Comparison of ENCODE assay signal across 8 cellular contexts in the genomic region with DNA sequence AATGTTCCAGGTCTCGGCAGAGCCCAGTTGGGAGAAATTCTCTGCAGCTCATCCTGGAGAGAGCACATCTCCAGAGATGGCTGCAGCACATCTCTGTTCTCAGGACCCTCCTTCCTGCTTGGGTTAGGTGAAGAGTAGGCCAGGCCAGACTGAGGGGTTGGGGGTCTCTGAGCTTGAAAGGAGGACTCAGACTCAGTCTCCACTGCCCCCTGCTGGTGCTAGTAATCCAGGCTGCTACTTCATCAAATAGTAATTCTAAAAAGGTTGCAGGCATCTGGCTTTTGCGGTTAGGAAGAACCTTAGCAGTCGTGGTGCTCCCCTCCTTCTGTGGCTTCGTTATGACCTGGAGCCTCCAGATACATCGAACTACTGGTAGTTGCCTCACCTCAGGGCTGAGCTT. TPM values are rescaled to one million over a fixed set of nuclear protein-coding genes. Genes with fewer than 3 reads are reported as not detected.
DNase-seq lines count a peak whose midpoint lies in the region; ATAC-seq, FAIRE-seq and TF ChIP-seq lines count a peak whose summit lies in the region.

No MANE protein-coding gene starts in this region.

- H3K36me3 Mint-ChIP-seq in activated CD8-positive, alpha-beta T cell treated with anti-CD3 and anti-CD28 coated beads for 36 hours (ENCODE audit: low read depth): no peaks in the 10 kb centered on the region

- CTCF ChIA-PET in HEK293 (lab: Yijun Ruan, JAX): interaction anchor here (0.5 to 19.6 kb wide), 24 partner anchors 9 to 993 kb away, joined by 3 to 532 read pairs (median 8); partner anchors contain the start of gene TUB
- CTCF ChIA-PET in activated CD8-positive, alpha-beta T cell treated with anti-CD3 and anti-CD28 coated beads for 36 hours (lab: Charles Lee): interaction anchor here (0.7 to 9.3 kb wide), 20 partner anchors 8 to 201 kb away, joined by 3 to 99 read pairs (median 4); partner anchors contain the start of gene TUB

- H3K27me3 Mint-ChIP-seq in activated CD8-positive, alpha-beta T cell treated with anti-CD3 and anti-CD28 coated beads for 36 hours: peaks cover under 1% of the 10 kb centered on the region

- no peaks in the 10 kb centered on the region for H3K4me1 Mint-ChIP-seq in activated CD8-positive, alpha-beta T cell treated with anti-CD3 and anti-CD28 coated beads for 36 hours (ENCODE audit: low read depth)

- POLR2A ChIA-PET in HEK293 (lab: Yijun Ruan, JAX): interaction anchor here (0.6 to 1.6 kb wide), 5 partner anchors 10 to 104 kb away, joined by 3 to 4 read pairs (median 4); partner anchors contain the start of genes EIF3F and TUB
- POLR2A ChIA-PET in activated CD8-positive, alpha-beta T cell treated with anti-CD3 and anti-CD28 coated beads for 36 hours (lab: Charles Lee): interaction anchor here (0.6 to 1.2 kb wide), 2 partner anchors 22 to 38 kb away, joined by 3 read pairs; no protein-coding TSS in a partner anchor

- H3K9me3 ChIP-seq in HEK293 (ENCODE audit: control insufficient read depth, insufficient read depth, low read depth, low read length) (no peaks in the 10 kb centered on the region), kidney (ENCODE audit: control insufficient read depth in 1 of 2, low read length in 2 of 2) (no peaks in the 10 kb centered on the region)

- H3K4me3 ChIP-seq in HEK293 (ENCODE audit: low read depth, low read length) (no peak overlapping the region), kidney (ENCODE audit: low read length in 2 of 2) (no peak overlapping the region)

- no peak overlapping the region for H3K27ac Mint-ChIP-seq in activated CD8-positive, alpha-beta T cell treated with anti-CD3 and anti-CD28 coated beads for 36 hours

- H3K36me3 ChIP-seq in HEK293 (ENCODE audit: control insufficient read depth in 2 of 2, insufficient read depth in 1 of 2, low read length in 2 of 2) (peaks cover 0 to 63% of the 10 kb centered on the region in 2 experiments; a peak in 1 of 3 replicates), kidney (ENCODE audit: control insufficient read depth in 1 of 2, insufficient read depth in 2 of 2, low read length in 2 of 2) (peaks cover 0 to 3% of the 10 kb centered on the region in 2 donors)

- H3K27ac ChIP-seq in HEK293 (ENCODE audit: extremely low read depth, low read depth, low read length) (no peak overlapping the region), kidney (ENCODE audit: low read depth in 2 of 2, low read length in 2 of 2) (no peak overlapping the region)

- no peak overlapping the region for H3K9ac ChIP-seq in kidney (ENCODE audit: low read length in 2 of 2)

- no peaks in the 10 kb centered on the region for H3K9me3 Mint-ChIP-seq in activated CD8-positive, alpha-beta T cell treated with anti-CD3 and anti-CD28 coated beads for 36 hours

- DNase-seq in CMK (ENCODE audit: low read depth) (peak; percentile 7), kidney (no peak), dedifferentiated amniotic fluid mesenchymal stem cell (ENCODE audit: extremely low spot score) (no peak)
- DNase-seq in activated CD8-positive, alpha-beta T cell treated with anti-CD3 and anti-CD28 coated beads for 36 hours: peak; percentile 67
- DNase-seq in stimulated activated naive CD4-positive, alpha-beta T cell treated with Interleukin-2 at 50 U/mL for 16 hours (lab: John Stamatoyannopoulos, UW): no peak

- H3K4me1 ChIP-seq in HEK293 (ENCODE audit: control insufficient read depth, insufficient read depth, low read length) (peaks cover 5% of the 10 kb centered on the region; the same call in 1 of the 2 replicates), kidney (ENCODE audit: control insufficient read depth in 1 of 2, insufficient read depth in 1 of 2, low read depth in 1 of 2, low read length in 2 of 2) (peaks cover 15 to 17% of the 10 kb centered on the region in 2 donors)

- ATAC-seq in activated CD8-positive, alpha-beta T cell treated with anti-CD3 and anti-CD28 coated beads for 36 hours: peak; percentile 37
- ATAC-seq in HG02623 (IDR thresholded peaks at IDR 0.05; ENCODE audit: unreplicated experiment): no peak
- no peak for ATAC-seq in GM21381 (IDR thresholded peaks at IDR 0.05; ENCODE audit: unreplicated experiment)

- TF ChIP-seq CTCF in HEK293 (tag by site-specific recombination; IDR thresholded peaks at IDR 0.05) (peak; percentile 19; the same call in 1 of the 2 replicates), kidney (IDR thresholded peaks at IDR 0.05; ENCODE audit: borderline replicate concordance, extremely low read depth, insufficient read depth) (peak; percentile 50)
- TF ChIP-seq CTCF in activated CD8-positive, alpha-beta T cell treated with anti-CD3 and anti-CD28 coated beads for 36 hours (IDR thresholded peaks at IDR 0.05): peak; percentile 60

- intact Hi-C loops in activated CD8-positive, alpha-beta T cell treated with anti-CD3 and anti-CD28 coated beads for 36 hours (cut with micrococcal nuclease): loop anchor here (5.0 to 10.0 kb wide), 2 partner anchors 53 to 196 kb away; no protein-coding TSS in a partner anchor
- intact Hi-C loops in kidney (cut with DNase I): loop anchor here (10.0 kb wide), 1 partner anchor 56 kb away; no protein-coding TSS in a partner anchor

- H3K4me3 Mint-ChIP-seq in activated CD8-positive, alpha-beta T cell treated with anti-CD3 and anti-CD28 coated beads for 36 hours: no peak overlapping the region

- FAIRE-seq in kidney (lab: Jason Lieb, UNC): no peak

TF ChIP-seq in HEK293, 187 proteins besides CTCF, POLR2A, EP300 and RAD21:
- TF ChIP-seq ZNF366 (tag by site-specific recombination; conservative IDR thresholded peaks at IDR 0.05) (no peak), ZNF654 (tag by site-specific recombination; IDR thresholded peaks at IDR 0.05; ENCODE audit: low read depth) (peak; percentile 25)
TF ChIP-seq in HEK293: peak in this region for 1.

RNA-seq across cellular contexts. Expression of gene TUB, which starts 9.7 kb away (rescaled TPM):
- total RNA-seq in activated CD8-positive, alpha-beta T cell treated with anti-CD3 and anti-CD28 coated beads for 36 hours: under 1 TPM; 0.05 to 0.16 TPM
- total RNA-seq in kidney: 6.8 TPM
- 5.9 TPM for polyA plus RNA-seq in kidney (ENCODE audit: insufficient read depth, low read depth, low replicate concordance)

Comparison
In these comparisons a context has a peak if more than half of its experiments do, and no peak if none do; other contexts are left out.
1. DNase-seq: peak in CMK (single experiment) and activated CD8-positive, alpha-beta T cell treated with anti-CD3 and anti-CD28 coated beads for 36 hours (single experiment); none in kidney (single experiment), stimulated activated naive CD4-positive, alpha-beta T cell treated with Interleukin-2 at 50 U/mL for 16 hours (single experiment) and dedifferentiated amniotic fluid mesenchymal stem cell (single experiment).
2. Peak in every context shown above with its lines, with median percentiles within 50 percentile points of each other: CTCF ChIP-seq.